Comparison of ENCODE assay signal across 36 cellular contexts in genomic region chr13:92886535-92887098, GRCh38.
"Had no signal": no experiment of that assay in that cellular context is flagged by ENCODE, and none has a peak within 500 bp of the region (broad histone marks: within the 10 kb centered on the region; RNA-seq: fewer than 3 reads in every experiment).

No MANE protein-coding gene starts in this region.

- H3K27ac Mint-ChIP-seq: activated B cell treated with CpG ODN at 0.5 μM for 24 hours; activated CD8-positive, alpha-beta memory T cell treated with anti-CD3 and anti-CD28 coated beads, Interleukin-2, amount 10 ng/mL, durations not matched to agents 7 days and 5 days; activated CD8-positive, alpha-beta T cell treated with anti-CD3 and anti-CD28 coated beads for 36 hours; activated naive CD4-positive, alpha-beta T cell treated with anti-CD3 and anti-CD28 coated beads for 36 hours; activated naive CD4-positive, alpha-beta T cell treated with anti-CD3 and anti-CD28 coated beads, Interleukin-2, amount 50 U/mL, for 24 hours; activated naive CD8-positive, alpha-beta T cell treated with anti-CD3 and anti-CD28 coated beads for 36 hours; activated naive CD8-positive, alpha-beta T cell treated with anti-CD3 and anti-CD28 coated beads, Interleukin-2, amount 50 U/mL, for 24 hours; activated T-helper 1 cell treated with anti-CD3 and anti-CD28 coated beads, Interleukin-12 subunit alpha, Interleukin-12 subunit beta, Interleukin-2, Interleukin-4 antibody, amounts not matched to agents 30 ng/mL and 10 ng/mL and 1 ng/mL, durations not matched to agents 14 hours and 24 hours and 36 hours; activated T-helper 2 cell treated with anti-CD3 and anti-CD28 coated beads, Interferon-gamma antibody, Interleukin-2, Interleukin-4, amounts not matched to agents 10 μg/mL and 5 μg/mL and 100 μg/mL, durations not matched to agents 14 hours and 24 hours and 36 hours; effector memory CD8-positive, alpha-beta T cell; T-helper 17 cell; T-helper 2 cell treated with Interferon-gamma antibody and Interleukin-4, amounts not matched to agents 5 μg/mL and 100 μg/mL, for 36 hours had no signal

- DNase-seq: activated B cell treated with CpG ODN at 0.5 μM for 24 hours; activated CD4-positive, alpha-beta T cell treated with anti-CD3 and anti-CD28 coated beads for 48 hours; activated CD4-positive, alpha-beta T cell treated with anti-CD3 and anti-CD28 coated beads, Interleukin-2, amount 50 U/mL, for 1 hour; activated CD4-positive, alpha-beta T cell treated with anti-CD3 and anti-CD28 coated beads, Interleukin-2, amount 50 U/mL, for 48 hours; activated CD8-positive, alpha-beta memory T cell treated with anti-CD3 and anti-CD28 coated beads, Interleukin-2, amount 10 ng/mL, durations not matched to agents 7 days and 5 days; activated CD8-positive, alpha-beta memory T cell treated with anti-CD3 and anti-CD28 coated beads, Interleukin-2, amount 50 U/mL, for 4 hours; activated CD8-positive, alpha-beta T cell treated with anti-CD3 and anti-CD28 coated beads for 36 hours; activated effector memory CD4-positive, alpha-beta T cell treated with anti-CD3 and anti-CD28 coated beads, Interleukin-2, amount 50 U/mL, for 16 hours; activated naive CD4-positive, alpha-beta T cell treated with anti-CD3 and anti-CD28 coated beads for 36 hours; activated naive CD8-positive, alpha-beta T cell treated with anti-CD3 and anti-CD28 coated beads for 36 hours; activated naive CD8-positive, alpha-beta T cell treated with anti-CD3 and anti-CD28 coated beads, Interleukin-2, amount 50 U/mL, for 24 hours; activated T-cell treated with anti-CD3 and anti-CD28 coated beads, Interleukin-2, amount 50 U/mL, for 1 hour; activated T-cell treated with anti-CD3 and anti-CD28 coated beads, Interleukin-2, amount 50 U/mL, for 48 hours; adrenal gland; amygdala; aorta; body of pancreas; caudate nucleus; cortex of kidney; dermis blood vessel endothelial cell; effector CD4-positive, alpha-beta T cell; effector memory CD8-positive, alpha-beta T cell; foreskin fibroblast; head of caudate nucleus; T-helper 17 cell; T1000; WERI-Rb-1 had no signal

- H3K9me3 Mint-ChIP-seq: activated naive CD4-positive, alpha-beta T cell treated with anti-CD3 and anti-CD28 coated beads, Interleukin-2, amount 50 U/mL, for 24 hours; activated naive CD8-positive, alpha-beta T cell treated with anti-CD3 and anti-CD28 coated beads, Interleukin-2, amount 50 U/mL, for 24 hours; activated T-helper 1 cell treated with anti-CD3 and anti-CD28 coated beads, Interleukin-12 subunit alpha, Interleukin-12 subunit beta, Interleukin-2, Interleukin-4 antibody, amounts not matched to agents 30 ng/mL and 10 ng/mL and 1 ng/mL, durations not matched to agents 14 hours and 24 hours and 36 hours had no signal

- H3K9me3 ChIP-seq: adrenal gland, body of pancreas had no signal

- H3K36me3 ChIP-seq: adrenal gland, WERI-Rb-1 had no signal

- H3K4me1 Mint-ChIP-seq: activated B cell treated with CpG ODN at 0.5 μM for 24 hours; activated CD8-positive, alpha-beta memory T cell treated with anti-CD3 and anti-CD28 coated beads, Interleukin-2, amount 10 ng/mL, durations not matched to agents 7 days and 5 days; activated naive CD4-positive, alpha-beta T cell treated with anti-CD3 and anti-CD28 coated beads, Interleukin-2, amount 50 U/mL, for 24 hours; activated naive CD8-positive, alpha-beta T cell treated with anti-CD3 and anti-CD28 coated beads for 36 hours; activated naive CD8-positive, alpha-beta T cell treated with anti-CD3 and anti-CD28 coated beads, Interleukin-2, amount 50 U/mL, for 24 hours; T-helper 17 cell had no signal

- FAIRE-seq: colon, endothelial cell of umbilical vein, frontal cortex had no signal

- H3K27me3 ChIP-seq: adrenal gland, body of pancreas had no signal

- H3K4me1 ChIP-seq: adrenal gland, body of pancreas had no signal

- H3K4me3 ChIP-seq: adrenal gland, body of pancreas had no signal

- ATAC-seq: activated CD4-positive, CD25-positive, alpha-beta regulatory T cell treated with anti-CD3 and anti-CD28 coated beads, Interleukin-2, amount 50 U/mL, for 24 hours; activated CD8-positive, alpha-beta memory T cell treated with anti-CD3 and anti-CD28 coated beads, Interleukin-2, amount 10 ng/mL, durations not matched to agents 7 days and 5 days; activated CD8-positive, alpha-beta T cell treated with anti-CD3 and anti-CD28 coated beads for 36 hours; activated naive CD8-positive, alpha-beta T cell treated with anti-CD3 and anti-CD28 coated beads, Interleukin-2, amount 50 U/mL, for 24 hours; body of pancreas; effector memory CD8-positive, alpha-beta T cell; T-helper 17 cell had no signal

- H3K4me3 Mint-ChIP-seq: activated B cell treated with CpG ODN at 0.5 μM for 24 hours; activated CD8-positive, alpha-beta memory T cell treated with anti-CD3 and anti-CD28 coated beads, Interleukin-2, amount 10 ng/mL, durations not matched to agents 7 days and 5 days; activated CD8-positive, alpha-beta T cell treated with anti-CD3 and anti-CD28 coated beads for 36 hours; activated naive CD4-positive, alpha-beta T cell treated with anti-CD3 and anti-CD28 coated beads for 36 hours; activated naive CD4-positive, alpha-beta T cell treated with anti-CD3 and anti-CD28 coated beads, Interleukin-2, amount 50 U/mL, for 24 hours; activated naive CD8-positive, alpha-beta T cell treated with anti-CD3 and anti-CD28 coated beads for 36 hours; activated naive CD8-positive, alpha-beta T cell treated with anti-CD3 and anti-CD28 coated beads, Interleukin-2, amount 50 U/mL, for 24 hours; activated T-helper 1 cell treated with anti-CD3 and anti-CD28 coated beads, Interleukin-12 subunit alpha, Interleukin-12 subunit beta, Interleukin-2, Interleukin-4 antibody, amounts not matched to agents 30 ng/mL and 10 ng/mL and 1 ng/mL, durations not matched to agents 14 hours and 24 hours and 36 hours; effector memory CD8-positive, alpha-beta T cell; T-helper 17 cell; T-helper 2 cell treated with Interferon-gamma antibody and Interleukin-4, amounts not matched to agents 5 μg/mL and 100 μg/mL, for 36 hours had no signal

- H3K27ac ChIP-seq: adrenal gland, body of pancreas, epithelial cell of prostate, WERI-Rb-1 had no signal

- H3K36me3 Mint-ChIP-seq: activated CD8-positive, alpha-beta memory T cell treated with anti-CD3 and anti-CD28 coated beads, Interleukin-2, amount 10 ng/mL, durations not matched to agents 7 days and 5 days; activated naive CD4-positive, alpha-beta T cell treated with anti-CD3 and anti-CD28 coated beads, Interleukin-2, amount 50 U/mL, for 24 hours; activated naive CD8-positive, alpha-beta T cell treated with anti-CD3 and anti-CD28 coated beads for 36 hours had no signal

- H3K27me3 Mint-ChIP-seq: activated B cell treated with CpG ODN at 0.5 μM for 24 hours; activated CD8-positive, alpha-beta memory T cell treated with anti-CD3 and anti-CD28 coated beads, Interleukin-2, amount 10 ng/mL, durations not matched to agents 7 days and 5 days; activated CD8-positive, alpha-beta T cell treated with anti-CD3 and anti-CD28 coated beads for 36 hours; activated naive CD4-positive, alpha-beta T cell treated with anti-CD3 and anti-CD28 coated beads, Interleukin-2, amount 50 U/mL, for 24 hours; activated naive CD8-positive, alpha-beta T cell treated with anti-CD3 and anti-CD28 coated beads for 36 hours; activated naive CD8-positive, alpha-beta T cell treated with anti-CD3 and anti-CD28 coated beads, Interleukin-2, amount 50 U/mL, for 24 hours; effector memory CD8-positive, alpha-beta T cell; T-helper 17 cell had no signal
